ENCODE assay signal across 1 cellular context in the genomic region with DNA sequence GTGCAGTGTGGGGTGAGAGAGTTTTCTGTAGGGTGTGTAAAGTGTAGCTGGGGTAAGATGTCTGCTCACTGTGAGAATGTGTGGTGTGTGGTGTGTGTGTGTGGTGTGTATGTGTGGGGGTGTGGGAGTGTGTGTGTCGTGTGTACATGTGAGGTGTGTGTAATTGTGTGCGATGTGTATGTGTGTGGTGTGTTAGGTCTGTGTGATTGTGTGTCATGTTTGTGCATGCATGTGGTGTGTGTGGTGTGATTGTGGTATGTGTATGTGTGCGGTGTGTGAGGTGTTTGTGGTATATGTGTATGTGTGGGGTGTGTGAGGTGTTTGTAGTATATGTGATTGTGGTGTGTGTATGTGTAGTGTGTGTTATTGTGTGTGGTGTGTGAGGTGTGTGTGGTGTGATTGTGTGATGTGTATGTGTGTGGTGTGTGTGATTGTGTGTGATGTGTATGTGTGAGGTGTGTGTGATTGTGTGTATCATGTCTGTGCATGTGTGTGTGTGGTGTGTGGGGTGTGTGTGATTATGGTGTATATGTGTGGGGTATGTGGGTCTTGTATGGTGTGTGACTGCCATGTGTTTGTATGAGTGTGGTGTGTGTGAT.
TF ChIP-seq lines count a peak whose summit lies in the region.

No MANE protein-coding gene starts in this region.

TF ChIP-seq in H1, 55 proteins besides CTCF, POLR2A, EP300 and RAD21:
- TF ChIP-seq SUZ12 (IDR thresholded peaks at IDR 0.05; ENCODE audit: low read length) (no peak), MAFK (IDR thresholded peaks at IDR 0.05; ENCODE audit: low read depth, low read length) (no peak), SIRT6 (IDR thresholded peaks at IDR 0.05; ENCODE audit: low read length) (no peak), BCL11A (IDR thresholded peaks at IDR 0.05; ENCODE audit: low read depth in 2 of 2, low read length in 2 of 2) (no peak), RXRA (IDR thresholded peaks at IDR 0.05; ENCODE audit: insufficient read depth, low read depth, low read length) (no peak), ZNF274 (IDR thresholded peaks at IDR 0.05; ENCODE audit: borderline replicate concordance, extremely low read depth, low read length) (no peak), CHD1 (IDR thresholded peaks at IDR 0.05; ENCODE audit: low read depth, low read length) (no peak)
- TF ChIP-seq, protein P1, sequence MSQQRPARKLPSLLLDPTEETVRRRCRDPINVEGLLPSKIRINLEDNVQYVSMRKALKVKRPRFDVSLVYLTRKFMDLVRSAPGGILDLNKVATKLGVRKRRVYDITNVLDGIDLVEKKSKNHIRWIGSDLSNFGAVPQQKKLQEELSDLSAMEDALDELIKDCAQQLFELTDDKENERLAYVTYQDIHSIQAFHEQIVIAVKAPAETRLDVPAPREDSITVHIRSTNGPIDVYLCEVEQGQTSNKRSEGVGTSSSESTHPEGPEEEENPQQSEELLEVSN (IDR thresholded peaks at IDR 0.05) = no peak
- TF ChIP-seq, protein P2, sequence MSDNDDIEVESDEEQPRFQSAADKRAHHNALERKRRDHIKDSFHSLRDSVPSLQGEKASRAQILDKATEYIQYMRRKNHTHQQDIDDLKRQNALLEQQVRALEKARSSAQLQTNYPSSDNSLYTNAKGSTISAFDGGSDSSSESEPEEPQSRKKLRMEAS (IDR thresholded peaks at IDR 0.05) = no peak
